ENCODE assay signal across 8 cellular contexts in genomic region chr10:69360485-69361302, GRCh38. TPM values are rescaled to one million over a fixed set of nuclear protein-coding genes. Genes with fewer than 3 reads are reported as not detected.
DNase-seq lines count a peak whose midpoint lies in the region; ATAC-seq and TF ChIP-seq lines count a peak whose summit lies in the region.

No MANE protein-coding gene starts in this region.

- CTCF ChIA-PET in Panc1 (lab: Charles Lee): interaction anchor here (0.5 kb wide), 1 partner anchor 36 kb away, joined by 5 read pairs; no protein-coding TSS in a partner anchor

- H3K9me3 ChIP-seq in Panc1 (ENCODE audit: control insufficient read depth, insufficient read depth, low read depth, low read length): no peaks in the 10 kb centered on the region
- no peaks in the 10 kb centered on the region for H3K9me3 ChIP-seq in psoas muscle

- H3K27ac ChIP-seq in Panc1 (ENCODE audit: low read length) (no peak overlapping the region), psoas muscle (peak overlapping the region; percentile 93)

- intact Hi-C loops in Panc1 (cut with micrococcal nuclease; ENCODE audit: unreplicated experiment): no loop called here
- intact Hi-C loops in psoas muscle (cut with DNase I): loop anchor here (5.0 kb wide), 1 partner anchor 38 kb away; no protein-coding TSS in a partner anchor

- no TSS peak for BruUV-seq in Panc1 (replicated peaks; lab: Mats Ljungman, UMichigan)

- H3K4me1 ChIP-seq in Panc1 (ENCODE audit: control insufficient read depth, insufficient read depth, low read length) (peaks cover 13% of the 10 kb centered on the region), psoas muscle (peaks cover 59% of the 10 kb centered on the region)

- in situ Hi-C loops in Panc1 (cut with HindIII; ENCODE audit: low pct_unique_long_range_greater_than_20kb, low sequenced_read_pairs): no loop called here

- H3K36me3 ChIP-seq in Panc1 (ENCODE audit: control insufficient read depth, insufficient read depth, low read length): no peaks in the 10 kb centered on the region
- H3K36me3 ChIP-seq in psoas muscle (ENCODE audit: insufficient read depth in 1 of 2, low read depth in 1 of 2): peaks cover 3 to 10% of the 10 kb centered on the region in 2 donors

- H3K4me3 ChIP-seq in Panc1 (ENCODE audit: low read depth in 2 of 2, low read length in 2 of 2) (no peak overlapping the region), fibroblast of mammary gland (ENCODE audit: control insufficient read depth, low read depth, low read length) (no peak overlapping the region), psoas muscle (peak overlapping the region; percentile 34)

- H3K27me3 ChIP-seq in Panc1 (ENCODE audit: control insufficient read depth, insufficient read depth, low read length) (no peaks in the 10 kb centered on the region), psoas muscle (ENCODE audit: insufficient read depth in 3 of 3, low read length in 2 of 3) (no peaks in the 10 kb centered on the region)

- WGBS in psoas muscle, 3 donors: 30 to 33% (median 33%) methylated on average over 8 of the region's 8 CpGs

- no peak for TF ChIP-seq CTCF in Panc1 (IDR thresholded peaks at IDR 0.05)
- no peak for TF ChIP-seq CTCF in fibroblast of mammary gland (conservative IDR thresholded peaks at IDR 0.05; ENCODE audit: control insufficient read depth, insufficient read depth, low read depth, low read length)
- no peak for TF ChIP-seq CTCF in psoas muscle (IDR thresholded peaks at IDR 0.05)

- POLR2A ChIA-PET in Panc1 (lab: Charles Lee): no interaction called here

- DNase-seq in DMS 273 treated with DMSO at 0.1 percent for 48 hours (lab: John Stamatoyannopoulos, UW) (peak; percentile 27), Panc1 (ENCODE audit: low read depth, low spot score) (no peak), fibroblast of mammary gland (ENCODE audit: low read depth) (peak; percentile 94), psoas muscle (peak; percentile 80 to 90), SHP77 (lab: John Stamatoyannopoulos, UW) (no peak), NCI-H1105 (lab: John Stamatoyannopoulos, UW) (no peak)

- ATAC-seq in Panc1 (peak; percentile 92), psoas muscle (peak; percentile 70 to 77 (median 76)), GM21447 (IDR thresholded peaks at IDR 0.05; ENCODE audit: unreplicated experiment) (no peak), HG03139 (IDR thresholded peaks at IDR 0.05; ENCODE audit: unreplicated experiment) (no peak)

RNA-seq across cellular contexts. Expression of gene TACR2, which starts 56.0 kb away (rescaled TPM):
- total RNA-seq in Panc1 (2021; ENCODE audit: unreplicated experiment) (0.21 TPM), psoas muscle (under 1 TPM; 0.21 to 0.46 (median 0.23) TPM)
- 0.94 TPM for polyA plus RNA-seq in Panc1 (2012; ENCODE audit: insufficient read length)
- under 1 TPM; 0.25 to 0.61 (median 0.31) TPM for polyA plus RNA-seq in psoas muscle

Comparison
In these comparisons a context has a peak if more than half of its experiments do, and no peak if none do; other contexts are left out.
1. DNase-seq: peak in DMS 273 treated with DMSO at 0.1 percent for 48 hours (single experiment), fibroblast of mammary gland (single experiment) and psoas muscle (2 of 2); none in Panc1 (single experiment), SHP77 (0 of 2) and NCI-H1105 (single experiment).
2. ATAC-seq: peak in Panc1 (single experiment) and psoas muscle (4 of 4); none in GM21447 (single experiment) and HG03139 (single experiment).